In genomic region chr2:223459328-223459939, GRCh38 we compare ENCODE assay signal across 8 cellular contexts.
DNase-seq lines count a peak whose midpoint lies in the region; ATAC-seq and TF ChIP-seq lines count a peak whose summit lies in the region.

No MANE protein-coding gene starts in this region.

- no peak overlapping the region; a peak in 1 of 4 replicates for H4K8ac ChIP-seq in IMR-90 (ENCODE audit: low read depth in 2 of 2, low read length in 2 of 2)

- peaks cover 3% of the 10 kb centered on the region for H3K4me1 ChIP-seq in IMR-90 (ENCODE audit: control insufficient read depth, insufficient read depth, low read length)

- no peaks in the 10 kb centered on the region for H3K9me3 ChIP-seq in IMR-90 (ENCODE audit: control insufficient read depth, insufficient read depth, low read length)

- H3K4me3 ChIP-seq in IMR-90 (ENCODE audit: insufficient read depth, low read depth, low read length), result no peak overlapping the region

- no CpG with 5 or more reads among the region's 4 CpGs for WGBS in IMR-90 (ENCODE audit: extremely low coverage in 2 of 2, insufficient read length in 1 of 2), 2 experiments

- H3K9ac ChIP-seq in IMR-90 (ENCODE audit: low read depth, low read length), result no peak overlapping the region

- TF ChIP-seq CTCF in CD14-positive monocyte (IDR thresholded peaks at IDR 0.05) (peak; percentile 71), IMR-90 (conservative IDR thresholded peaks at IDR 0.05; ENCODE audit: low read depth, low read length) (peak; percentile 53)

- TF ChIP-seq POLR2A in IMR-90 (IDR thresholded peaks at IDR 0.05; ENCODE audit: low read depth, low read length), result no peak

- H3K4ac ChIP-seq in IMR-90 (ENCODE audit: low read depth, low read length), result no peak overlapping the region

- H3K23ac ChIP-seq in IMR-90 (ENCODE audit: low read depth, low read length), result no peak overlapping the region

- dilution Hi-C loops in IMR-90 (cut with HindIII; ENCODE audit: low sequenced_read_pairs, unreplicated experiment), result no loop called here

- intact Hi-C loops in CD14-positive monocyte (cut with micrococcal nuclease) (no loop called here), IMR-90 (cut with micrococcal nuclease) (loop anchor here (1.0 to 5.0 kb wide), 3 partner anchors 143 to 339 kb away; partner anchors contain the start of gene SCG2)

- no peak overlapping the region for H3K4me2 ChIP-seq in IMR-90 (ENCODE audit: low read depth, low read length)

- no peaks in the 10 kb centered on the region for H3K79me1 ChIP-seq in IMR-90 (ENCODE audit: low read depth in 1 of 2, low read length in 2 of 2)

- no peak overlapping the region for H3K56ac ChIP-seq in IMR-90 (ENCODE audit: extremely low read depth, insufficient read depth, low read length)

- no peaks in the 10 kb centered on the region for H3K27me3 ChIP-seq in IMR-90 (ENCODE audit: control insufficient read depth, insufficient read depth, low read length)

- H2BK15ac ChIP-seq in IMR-90 (ENCODE audit: low read depth, low read length), result no peak overlapping the region

- H3K18ac ChIP-seq in IMR-90 (ENCODE audit: low read depth, low read length), result no peak overlapping the region

- no peaks in the 10 kb centered on the region for H3K36me3 ChIP-seq in IMR-90 (ENCODE audit: control insufficient read depth, insufficient read depth, low read length)

- peaks cover 0 to 3% (median 0%) of the 10 kb centered on the region in 3 donors for H3K27me3 Mint-ChIP-seq in CD14-positive monocyte (ENCODE audit: low read depth in 3 of 3)

- no peak overlapping the region for H2BK120ac ChIP-seq in IMR-90 (ENCODE audit: low read depth, low read length)

- no peak overlapping the region for H2AK5ac ChIP-seq in IMR-90 (ENCODE audit: low read depth, low read length)

- H2AFZ ChIP-seq in IMR-90 (replicated peaks; ENCODE audit: low read length, poor library complexity), result no peak overlapping the region

- no peak overlapping the region for H3K27ac ChIP-seq in IMR-90 (ENCODE audit: insufficient read depth, low read length)

- no peak overlapping the region for H3K14ac ChIP-seq in IMR-90 (replicated peaks; ENCODE audit: low read depth, low read length)

- POLR2A ChIA-PET in IMR-90 (lab: Charles Lee; ENCODE audit: unreplicated experiment), result interaction anchor here (0.6 kb wide), 1 partner anchor 175 kb away, joined by 3 read pairs; no protein-coding TSS in a partner anchor

- H3K9me1 ChIP-seq in IMR-90 (ENCODE audit: insufficient read depth, low read length), result no peaks in the 10 kb centered on the region

- ATAC-seq in IMR-90 (ENCODE audit: low read depth), result no peak
- ATAC-seq in HG03378 (IDR thresholded peaks at IDR 0.05; ENCODE audit: unreplicated experiment), result no peak
- no peak for ATAC-seq in HG03039 (IDR thresholded peaks at IDR 0.05; ENCODE audit: unreplicated experiment)

- H3K9me3 Mint-ChIP-seq in CD14-positive monocyte, result peaks cover 12 to 27% (median 16%) of the 10 kb centered on the region in 7 donors

- DNase-seq in CD14-positive monocyte (ENCODE audit: low spot score) (no peak), IMR-90 (peak; percentile 44), SW480 (ENCODE audit: low spot score) (peak; percentile 17), inferior parietal cortex (ENCODE audit: extremely low spot score) (peak; percentile 25), GDM1 (lab: John Stamatoyannopoulos, UW) (no peak), SIG-M5 treated with dmso at 0.1 percent for 504 hours (lab: John Stamatoyannopoulos, UW; ENCODE audit: unreplicated experiment) (no peak)

- H3K36me3 Mint-ChIP-seq in CD14-positive monocyte, result peaks cover 18 to 22% of the 10 kb centered on the region in 2 donors

- no peak overlapping the region for H2AK9ac ChIP-seq in IMR-90 (replicated peaks; ENCODE audit: low read depth, low read length, poor library complexity)

- no peak overlapping the region; the same call in 1 of the 2 replicates for H2BK20ac ChIP-seq in IMR-90 (ENCODE audit: low read depth, low read length)

- H4K91ac ChIP-seq in IMR-90 (ENCODE audit: insufficient read depth, low read depth, low read length), result no peak overlapping the region

- in situ Hi-C loops in IMR-90 (cut with MboI; ENCODE audit: low sequenced_read_pairs), result no loop called here

- no peak overlapping the region for H3K27ac Mint-ChIP-seq in CD14-positive monocyte

- CTCF ChIA-PET in IMR-90 (lab: Yijun Ruan, JAX), result interaction anchor here (0.6 to 1.5 kb wide), 8 partner anchors 9 to 368 kb away, joined by 3 to 4 read pairs (median 3); no protein-coding TSS in a partner anchor

- no peak overlapping the region for H4K5ac ChIP-seq in IMR-90 (ENCODE audit: low read depth, low read length)

- peak; percentile 43 for TF ChIP-seq RAD21 in IMR-90 (IDR thresholded peaks at IDR 0.05; ENCODE audit: low read length)

- BruUV-seq in IMR-90 (replicated peaks; lab: Mats Ljungman, UMichigan), result no TSS peak

- no peaks in the 10 kb centered on the region for H4K20me1 ChIP-seq in IMR-90 (ENCODE audit: insufficient read depth, low read length)

- H3K4me3 Mint-ChIP-seq in CD14-positive monocyte, result no peak overlapping the region

- H2BK5ac ChIP-seq in IMR-90 (ENCODE audit: low read depth, low read length, poor library complexity, severe bottlenecking), result no peak overlapping the region

- H3K4me1 Mint-ChIP-seq in CD14-positive monocyte, result peaks cover 40% of the 10 kb centered on the region

TF ChIP-seq in IMR-90, 13 proteins besides CTCF, POLR2A, EP300 and RAD21:
- TF ChIP-seq BHLHE40 (IDR thresholded peaks at IDR 0.05; ENCODE audit: low read depth, low read length), result no peak
- TF ChIP-seq SMC3 (IDR thresholded peaks at IDR 0.05; ENCODE audit: low read depth, low read length), result peak; percentile 53

Comparison
In these comparisons a context has a peak if more than half of its experiments do, and no peak if none do; other contexts are left out.
1. DNase-seq: peak in IMR-90 (single experiment), SW480 (single experiment) and inferior parietal cortex (single experiment); none in CD14-positive monocyte (single experiment), GDM1 (single experiment) and SIG-M5 treated with dmso at 0.1 percent for 504 hours (single experiment).